ENCODE assay signal across 19 cellular contexts in genomic region chr17:13395872-13396271, GRCh38.
DNase-seq lines count a peak whose midpoint lies in the region; ATAC-seq and TF ChIP-seq lines count a peak whose summit lies in the region.
"Had no signal": no experiment of that assay in that cellular context is flagged by ENCODE, and none has a peak within 500 bp of the region (broad histone marks: within the 10 kb centered on the region; RNA-seq: fewer than 3 reads in every experiment).

No MANE protein-coding gene starts in this region.

- CTCF ChIA-PET in RWPE1 (lab: Yijun Ruan, JAX), result interaction anchor here (0.6 kb wide), 1 partner anchor 964 kb away, joined by 3 read pairs; no protein-coding TSS in a partner anchor

- TF ChIP-seq CTCF in RWPE1 (conservative IDR thresholded peaks at IDR 0.05; ENCODE audit: low read depth), result no peak
- no peak for TF ChIP-seq CTCF in omental fat pad (IDR thresholded peaks at IDR 0.05)
- no peak for TF ChIP-seq CTCF in natural killer cell (IDR thresholded peaks at IDR 0.05)
- TF ChIP-seq CTCF in esophagus squamous epithelium (IDR thresholded peaks at IDR 0.05), result no peak

- H3K4me1 Mint-ChIP-seq in natural killer cell, result no peaks in the 10 kb centered on the region
- H3K4me1 Mint-ChIP-seq: memory B cell had no signal

- no peak overlapping the region for H3K4me3 ChIP-seq in esophagus squamous epithelium
- H3K4me3 ChIP-seq: adrenal gland, colonic mucosa, right atrium auricular region had no signal

- peaks cover 0 to 2% of the 10 kb centered on the region in 2 donors for H3K9me3 Mint-ChIP-seq in natural killer cell
- H3K9me3 Mint-ChIP-seq: memory B cell had no signal

- peak; percentile 44 for DNase-seq in AG20443 (ENCODE audit: low spot score)
- DNase-seq in RWPE1 (ENCODE audit: low spot score), result peak; percentile 26
- no peak for DNase-seq in omental fat pad (ENCODE audit: low spot score)
- no peak for DNase-seq in natural killer cell
- DNase-seq in NCI-H1417 treated with DMSO at 0.1 percent for 48 hours (lab: John Stamatoyannopoulos, UW), result no peak
- DNase-seq in esophagus squamous epithelium (lab: John Stamatoyannopoulos, UW), result no peak
- DNase-seq: activated effector memory CD4-positive, alpha-beta T cell treated with Interleukin-2 at 50 U/mL for 16 hours; adrenal gland; colonic mucosa; EL; NCI-H187; NCI-H446; PC-3; SK-N-SH had no signal

- no peaks in the 10 kb centered on the region for H3K27me3 Mint-ChIP-seq in natural killer cell (ENCODE audit: low read depth in 2 of 2)

- H3K9me3 ChIP-seq in esophagus squamous epithelium, result no peaks in the 10 kb centered on the region
- H3K9me3 ChIP-seq: adrenal gland, colonic mucosa, right atrium auricular region, SK-N-SH had no signal

- intact Hi-C loops in natural killer cell (cut with micrococcal nuclease) (no loop called here), esophagus squamous epithelium (cut with DNase I) (no loop called here)

- peak; percentile 56 for ATAC-seq in esophagus mucosa
- peak; percentile 62 for ATAC-seq in omental fat pad (ENCODE audit: low FRiP score)
- ATAC-seq in HG03565 (IDR thresholded peaks at IDR 0.05; ENCODE audit: unreplicated experiment), result no peak
- ATAC-seq in natural killer cell, result no peak
- ATAC-seq: natural killer cell treated with Interleukin-12 subunit alpha and Interleukin-12 subunit beta and Interleukin-15 and Interleukin-18, amount 100 ng/mL, for 72 hours; PC-3 had no signal

- H3K36me3 ChIP-seq in esophagus squamous epithelium, result no peaks in the 10 kb centered on the region
- H3K36me3 ChIP-seq: adrenal gland, colonic mucosa, right atrium auricular region had no signal

- H3K4me3 Mint-ChIP-seq in natural killer cell, result no peak overlapping the region
- H3K4me3 Mint-ChIP-seq: memory B cell; natural killer cell treated with Interleukin-12 subunit alpha and Interleukin-12 subunit beta and Interleukin-15 and Interleukin-18, amount 100 ng/mL, for 72 hours had no signal

- H3K36me3 Mint-ChIP-seq in natural killer cell, result no peaks in the 10 kb centered on the region
- H3K36me3 Mint-ChIP-seq: memory B cell; natural killer cell treated with Interleukin-12 subunit alpha and Interleukin-12 subunit beta and Interleukin-15 and Interleukin-18, amount 100 ng/mL, for 72 hours had no signal

- no peak overlapping the region for H3K27ac Mint-ChIP-seq in natural killer cell
- H3K27ac Mint-ChIP-seq: memory B cell; natural killer cell treated with Interleukin-12 subunit alpha and Interleukin-12 subunit beta and Interleukin-15 and Interleukin-18, amount 100 ng/mL, for 72 hours had no signal

- WGBS in esophagus squamous epithelium, 2 donors, result 18 to 35% methylated on average over 1 of the region's 1 CpG

- peak overlapping the region; percentile 70 for H3K27ac ChIP-seq in RWPE1
- H3K27ac ChIP-seq in esophagus squamous epithelium, result peak overlapping the region in 2 of 4 donors; percentile 30 to 60
- H3K27ac ChIP-seq: adrenal gland, colonic mucosa, right atrium auricular region had no signal

- no peaks in the 10 kb centered on the region for H3K27me3 ChIP-seq in esophagus squamous epithelium
- H3K27me3 ChIP-seq: adrenal gland, colonic mucosa, right atrium auricular region had no signal

- no peak for TF ChIP-seq POLR2A in esophagus squamous epithelium (IDR thresholded peaks at IDR 0.05)

- POLR2A ChIA-PET in RWPE1 (lab: Yijun Ruan, JAX; ENCODE audit: low non-redundant PET), result no interaction called here

- peaks cover 0 to 20% (median 4%) of the 10 kb centered on the region in 3 donors for H3K4me1 ChIP-seq in esophagus squamous epithelium
- H3K4me1 ChIP-seq: adrenal gland, colonic mucosa, right atrium auricular region had no signal

Comparison
In these comparisons a context has a peak if more than half of its experiments do, and no peak if none do; other contexts are left out.
1. DNase-seq: peak in AG20443 (single experiment) and RWPE1 (single experiment); none in omental fat pad (single experiment), natural killer cell (single experiment), NCI-H1417 treated with DMSO at 0.1 percent for 48 hours (single experiment) and esophagus squamous epithelium (single experiment).
2. ATAC-seq: peak in esophagus mucosa (single experiment) and omental fat pad (single experiment); none in HG03565 (single experiment) and natural killer cell (0 of 3).